ENCODE assay signal across 16 cellular contexts in the genomic region with DNA sequence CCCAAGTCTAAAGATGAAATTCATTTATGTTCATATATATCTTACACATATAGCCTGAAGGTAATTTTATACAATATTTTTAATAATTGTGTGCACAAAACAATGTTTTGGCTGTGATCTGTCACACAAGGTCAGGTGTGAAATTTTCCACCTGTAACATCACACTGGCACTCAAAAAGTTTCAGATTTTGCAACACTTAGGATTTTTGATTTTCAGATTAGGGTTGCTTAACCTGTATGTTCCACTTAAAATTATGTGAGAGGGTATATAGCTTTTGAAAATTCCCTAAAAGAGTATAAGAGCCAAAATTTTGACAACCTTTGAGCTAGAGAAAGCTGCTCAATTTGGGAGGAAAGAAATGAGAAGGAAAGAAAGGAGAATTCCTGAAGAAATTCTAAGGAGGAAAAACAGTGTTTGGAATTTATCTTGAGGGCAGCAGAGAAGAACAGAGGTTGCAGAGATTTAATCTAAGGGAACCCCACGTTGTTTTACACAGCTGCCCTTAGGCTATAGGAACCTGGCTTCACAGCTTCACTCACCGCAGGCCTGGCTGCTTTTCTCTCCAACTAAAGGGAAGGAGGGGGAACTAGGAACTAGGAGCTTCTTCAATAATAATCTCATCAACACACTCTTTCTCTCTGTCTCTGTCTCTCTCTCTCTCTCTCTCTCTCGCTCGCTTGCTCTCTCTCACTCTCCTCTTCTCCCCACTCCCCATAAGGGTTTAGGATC. TPM values are rescaled to one million over a fixed set of nuclear protein-coding genes. Genes with fewer than 3 reads are reported as not detected.
A peak's percentile ranks its signal among the peaks of the same experiment; 100 is the strongest.
DNase-seq lines count a peak whose midpoint lies in the region; ATAC-seq and TF ChIP-seq lines count a peak whose summit lies in the region.
"Had no signal": no experiment of that assay in that cellular context is flagged by ENCODE, and none has a peak within 500 bp of the region (broad histone marks: within the 10 kb centered on the region; RNA-seq: fewer than 3 reads in every experiment).

No MANE protein-coding gene starts in this region.

- peaks cover 93% of the 10 kb centered on the region for H3K4me1 Mint-ChIP-seq in stimulated activated naive CD8-positive, alpha-beta T cell treated with anti-CD3 and anti-CD28 coated beads, Interleukin-15, Interleukin-2, amounts not matched to agents 100 ng/mL and 50 ng/mL, for 24 hours (ENCODE audit: low read depth)
- peaks cover 92% of the 10 kb centered on the region for H3K4me1 Mint-ChIP-seq in stimulated activated naive CD8-positive, alpha-beta T cell treated with anti-CD3 and anti-CD28 coated beads, Interleukin-15, amount 100 ng/mL, for 72 hours

- CTCF ChIA-PET in OCI-LY7 (lab: Charles Lee; ENCODE audit: unreplicated experiment), result interaction anchor here (0.8 to 1.7 kb wide), 2 partner anchors 29 to 48 kb away, joined by 3 to 4 read pairs; no protein-coding TSS in a partner anchor

- H3K4me3 ChIP-seq in OCI-LY7 (ENCODE audit: low read depth, low read length, poor library complexity, severe bottlenecking) (no peak overlapping the region), fibroblast of villous mesenchyme (ENCODE audit: low read depth, low read length) (no peak overlapping the region)
- H3K4me3 ChIP-seq: colonic mucosa had no signal

- H3K4me3 Mint-ChIP-seq in stimulated activated naive CD8-positive, alpha-beta T cell treated with anti-CD3 and anti-CD28 coated beads, Interleukin-15, Interleukin-2, amounts not matched to agents 100 ng/mL and 50 ng/mL, for 24 hours, result no peak overlapping the region
- no peak overlapping the region for H3K4me3 Mint-ChIP-seq in stimulated activated naive CD8-positive, alpha-beta T cell treated with anti-CD3 and anti-CD28 coated beads, Interleukin-15, amount 100 ng/mL, for 72 hours
- H3K4me3 Mint-ChIP-seq: T-helper 1 cell treated with Interleukin-12 subunit alpha and Interleukin-12 subunit beta and Interleukin-4 antibody, amounts not matched to agents 30 μg/mL and 1 μg/mL, for 36 hours had no signal

- H3K9me3 ChIP-seq in OCI-LY7 (ENCODE audit: low read length), result no peaks in the 10 kb centered on the region
- H3K9me3 ChIP-seq: colonic mucosa, neutrophil had no signal

- H2AFZ ChIP-seq in OCI-LY7 (ENCODE audit: low read length), result no peak overlapping the region

- H3K9me2 ChIP-seq in OCI-LY7 (ENCODE audit: insufficient read depth, low read length), result no peaks in the 10 kb centered on the region

- peaks cover 99% of the 10 kb centered on the region for H3K79me2 ChIP-seq in OCI-LY7 (ENCODE audit: insufficient read depth, low read depth, low read length)

- no peak for DNase-seq in stimulated activated naive CD8-positive, alpha-beta T cell treated with anti-CD3 and anti-CD28 coated beads, Interleukin-15, amount 100 ng/mL, for 72 hours
- DNase-seq in OCI-LY7 (ENCODE audit: low spot score) (no peak), fibroblast of villous mesenchyme (ENCODE audit: low read depth) (peak; percentile 20), NCI-H2227 (lab: John Stamatoyannopoulos, UW; ENCODE audit: unreplicated experiment) (no peak)
- DNase-seq in central memory CD4-positive, alpha-beta T cell, result no peak
- DNase-seq: activated gamma-delta T cell treated with Interleukin-2 at 50 U/mL for 16 hours, colonic mucosa, HCEC 1CT, NCI-H1048, NCI-H2107, retina had no signal

- H3K4me1 ChIP-seq in OCI-LY7 (ENCODE audit: insufficient read depth, low read length, poor library complexity, severe bottlenecking), result peaks cover 94% of the 10 kb centered on the region
- H3K4me1 ChIP-seq: colonic mucosa had no signal

- ATAC-seq in stimulated activated naive CD8-positive, alpha-beta T cell treated with anti-CD3 and anti-CD28 coated beads, Interleukin-15, amount 100 ng/mL, for 72 hours, result no peak
- ATAC-seq in HG03097 (IDR thresholded peaks at IDR 0.05; ENCODE audit: low FRiP score, unreplicated experiment) (no peak), GM18502 (IDR thresholded peaks at IDR 0.05; ENCODE audit: poor library complexity, unreplicated experiment) (no peak)

- intact Hi-C loops in OCI-LY7 (cut with micrococcal nuclease; ENCODE audit: unreplicated experiment), result no loop called here

- no peaks in the 10 kb centered on the region for H3K27me3 Mint-ChIP-seq in stimulated activated naive CD8-positive, alpha-beta T cell treated with anti-CD3 and anti-CD28 coated beads, Interleukin-15, Interleukin-2, amounts not matched to agents 100 ng/mL and 50 ng/mL, for 24 hours
- no peaks in the 10 kb centered on the region for H3K27me3 Mint-ChIP-seq in stimulated activated naive CD8-positive, alpha-beta T cell treated with anti-CD3 and anti-CD28 coated beads, Interleukin-15, amount 100 ng/mL, for 72 hours

- H3K27ac Mint-ChIP-seq in stimulated activated naive CD8-positive, alpha-beta T cell treated with anti-CD3 and anti-CD28 coated beads, Interleukin-15, Interleukin-2, amounts not matched to agents 100 ng/mL and 50 ng/mL, for 24 hours, result peak overlapping the region; percentile 5
- no peak overlapping the region for H3K27ac Mint-ChIP-seq in stimulated activated naive CD8-positive, alpha-beta T cell treated with anti-CD3 and anti-CD28 coated beads, Interleukin-15, amount 100 ng/mL, for 72 hours
- H3K27ac Mint-ChIP-seq: T-helper 1 cell treated with Interleukin-12 subunit alpha and Interleukin-12 subunit beta and Interleukin-4 antibody, amounts not matched to agents 30 μg/mL and 1 μg/mL, for 36 hours had no signal

- H3K4me2 ChIP-seq in OCI-LY7 (ENCODE audit: low read length), result peak overlapping the region; percentile 41; the same call in 1 of the 2 replicates

- BruUV-seq in OCI-LY7 (replicated peaks; lab: Mats Ljungman, UMichigan), result no TSS peak

- no peak overlapping the region for H3K27ac ChIP-seq in OCI-LY7 (ENCODE audit: low read depth, low read length, poor library complexity, severe bottlenecking)
- H3K27ac ChIP-seq: colonic mucosa, neutrophil had no signal

- POLR2A ChIA-PET in OCI-LY7 (lab: Charles Lee), result interaction anchor here (0.6 to 2.3 kb wide), 3 partner anchors 31 to 463 kb away, joined by 3 to 7 read pairs (median 6); no protein-coding TSS in a partner anchor

- TF ChIP-seq CTCF in OCI-LY7 (conservative IDR thresholded peaks at IDR 0.05; ENCODE audit: low read length) (no peak), fibroblast of villous mesenchyme (IDR thresholded peaks at IDR 0.05; ENCODE audit: insufficient read depth, low read depth, low read length) (no peak)

- peaks cover 35% of the 10 kb centered on the region for H3K36me3 Mint-ChIP-seq in stimulated activated naive CD8-positive, alpha-beta T cell treated with anti-CD3 and anti-CD28 coated beads, Interleukin-15, Interleukin-2, amounts not matched to agents 100 ng/mL and 50 ng/mL, for 24 hours (ENCODE audit: low read depth)

- peaks cover 39% of the 10 kb centered on the region for H3K36me3 ChIP-seq in OCI-LY7 (ENCODE audit: insufficient read depth, low read length)
- H3K36me3 ChIP-seq: colonic mucosa, neutrophil had no signal

- peaks cover 56% of the 10 kb centered on the region for H4K20me1 ChIP-seq in OCI-LY7 (ENCODE audit: insufficient read depth, low read length)

- no peaks in the 10 kb centered on the region for H3K9me3 Mint-ChIP-seq in stimulated activated naive CD8-positive, alpha-beta T cell treated with anti-CD3 and anti-CD28 coated beads, Interleukin-15, Interleukin-2, amounts not matched to agents 100 ng/mL and 50 ng/mL, for 24 hours
- no peaks in the 10 kb centered on the region for H3K9me3 Mint-ChIP-seq in stimulated activated naive CD8-positive, alpha-beta T cell treated with anti-CD3 and anti-CD28 coated beads, Interleukin-15, amount 100 ng/mL, for 72 hours
- H3K9me3 Mint-ChIP-seq: T-helper 1 cell treated with Interleukin-12 subunit alpha and Interleukin-12 subunit beta and Interleukin-4 antibody, amounts not matched to agents 30 μg/mL and 1 μg/mL, for 36 hours had no signal

RNA-seq across cellular contexts. Expression of gene VOPP1, which starts 8.5 kb away (rescaled TPM):
- 66.9 and 68.8 TPM in 2 replicates for total RNA-seq in OCI-LY7 (2014; rRNA removed; shearing (Covaris generic))
- total RNA-seq in OCI-LY7 (2022) (72.1 and 73.9 TPM in 2 replicates), fibroblast of villous mesenchyme (73.8 and 81.2 TPM in 2 replicates)
